16 cellular contexts compared by ENCODE assay signal in genomic region chr10:132989476-132990415, GRCh38.
"Had no signal": no experiment of that assay in that cellular context is flagged by ENCODE, and none has a peak within 500 bp of the region (broad histone marks: within the 10 kb centered on the region; RNA-seq: fewer than 3 reads in every experiment).

No MANE protein-coding gene starts in this region.

- H3K4me1 ChIP-seq: sigmoid colon had no signal

- H3K9me3 ChIP-seq: heart left ventricle, sigmoid colon had no signal

- H3K27ac ChIP-seq: coronary artery, heart left ventricle, sigmoid colon, skin epidermis had no signal

- ATAC-seq: heart left ventricle, left lobe of liver had no signal

- DNase-seq: effector CD8-positive, alpha-beta T cell; foreskin melanocyte; hypothalamus; mesenchymal stem cell; naive B cell; sigmoid colon; stimulated activated CD4-positive, alpha-beta T cell treated with anti-CD3 and anti-CD28 coated beads, Interleukin-2, amount 100 ng/mL, for 48 hours; stimulated activated naive CD4-positive, alpha-beta T cell treated with Interleukin-2 at 50 U/mL for 16 hours; trophoblast cell had no signal

- H3K4me3 ChIP-seq: coronary artery, dorsolateral prefrontal cortex, heart left ventricle, lung, sigmoid colon, skin epidermis had no signal

- FAIRE-seq: islet of Langerhans had no signal

- H3K36me3 ChIP-seq: heart left ventricle, sigmoid colon had no signal
